ENCODE assay signal across 1 cellular context in the genomic region with DNA sequence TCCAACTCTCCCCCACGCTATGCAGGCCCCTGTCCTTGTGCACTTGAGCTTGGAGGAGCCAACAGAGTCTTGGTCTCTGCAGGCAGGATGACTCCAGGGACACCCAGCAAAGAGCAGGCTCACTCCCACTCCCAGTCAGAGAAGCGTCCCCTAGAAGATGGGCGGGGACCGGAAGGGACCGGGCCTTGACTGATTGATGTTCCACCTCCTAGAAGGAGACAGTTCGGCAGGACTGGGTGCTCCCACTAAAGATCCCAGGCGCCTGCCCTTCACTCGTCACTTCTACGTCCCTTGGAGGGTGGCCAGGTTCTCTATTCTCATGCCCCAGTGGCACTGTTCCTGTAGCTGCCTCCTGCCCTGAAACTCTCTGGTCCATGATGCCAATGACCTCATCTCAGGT.
TF ChIP-seq lines count a peak whose summit lies in the region.

No MANE protein-coding gene starts in this region.

TF ChIP-seq in WTC11, 78 proteins besides CTCF, POLR2A, EP300 and RAD21 (continued from another document):
- TF ChIP-seq, protein P1, sequence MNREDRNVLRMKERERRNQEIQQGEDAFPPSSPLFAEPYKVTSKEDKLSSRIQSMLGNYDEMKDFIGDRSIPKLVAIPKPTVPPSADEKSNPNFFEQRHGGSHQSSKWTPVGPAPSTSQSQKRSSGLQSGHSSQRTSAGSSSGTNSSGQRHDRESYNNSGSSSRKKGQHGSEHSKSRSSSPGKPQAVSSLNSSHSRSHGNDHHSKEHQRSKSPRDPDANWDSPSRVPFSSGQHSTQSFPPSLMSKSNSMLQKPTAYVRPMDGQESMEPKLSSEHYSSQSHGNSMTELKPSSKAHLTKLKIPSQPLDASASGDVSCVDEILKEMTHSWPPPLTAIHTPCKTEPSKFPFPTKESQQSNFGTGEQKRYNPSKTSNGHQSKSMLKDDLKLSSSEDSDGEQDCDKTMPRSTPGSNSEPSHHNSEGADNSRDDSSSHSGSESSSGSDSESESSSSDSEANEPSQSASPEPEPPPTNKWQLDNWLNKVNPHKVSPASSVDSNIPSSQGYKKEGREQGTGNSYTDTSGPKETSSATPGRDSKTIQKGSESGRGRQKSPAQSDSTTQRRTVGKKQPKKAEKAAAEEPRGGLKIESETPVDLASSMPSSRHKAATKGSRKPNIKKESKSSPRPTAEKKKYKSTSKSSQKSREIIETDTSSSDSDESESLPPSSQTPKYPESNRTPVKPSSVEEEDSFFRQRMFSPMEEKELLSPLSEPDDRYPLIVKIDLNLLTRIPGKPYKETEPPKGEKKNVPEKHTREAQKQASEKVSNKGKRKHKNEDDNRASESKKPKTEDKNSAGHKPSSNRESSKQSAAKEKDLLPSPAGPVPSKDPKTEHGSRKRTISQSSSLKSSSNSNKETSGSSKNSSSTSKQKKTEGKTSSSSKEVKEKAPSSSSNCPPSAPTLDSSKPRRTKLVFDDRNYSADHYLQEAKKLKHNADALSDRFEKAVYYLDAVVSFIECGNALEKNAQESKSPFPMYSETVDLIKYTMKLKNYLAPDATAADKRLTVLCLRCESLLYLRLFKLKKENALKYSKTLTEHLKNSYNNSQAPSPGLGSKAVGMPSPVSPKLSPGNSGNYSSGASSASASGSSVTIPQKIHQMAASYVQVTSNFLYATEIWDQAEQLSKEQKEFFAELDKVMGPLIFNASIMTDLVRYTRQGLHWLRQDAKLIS (CRISPR knock-in tag; IDR thresholded peaks at IDR 0.05; ENCODE audit: borderline replicate concordance): no peak
- no peak for TF ChIP-seq NFYB (CRISPR knock-in tag; conservative IDR thresholded peaks at IDR 0.05; ENCODE audit: low read depth)
- TF ChIP-seq SMAD3 (CRISPR knock-in tag; IDR thresholded peaks at IDR 0.05; ENCODE audit: borderline replicate concordance): no peak
- TF ChIP-seq, protein P2, sequence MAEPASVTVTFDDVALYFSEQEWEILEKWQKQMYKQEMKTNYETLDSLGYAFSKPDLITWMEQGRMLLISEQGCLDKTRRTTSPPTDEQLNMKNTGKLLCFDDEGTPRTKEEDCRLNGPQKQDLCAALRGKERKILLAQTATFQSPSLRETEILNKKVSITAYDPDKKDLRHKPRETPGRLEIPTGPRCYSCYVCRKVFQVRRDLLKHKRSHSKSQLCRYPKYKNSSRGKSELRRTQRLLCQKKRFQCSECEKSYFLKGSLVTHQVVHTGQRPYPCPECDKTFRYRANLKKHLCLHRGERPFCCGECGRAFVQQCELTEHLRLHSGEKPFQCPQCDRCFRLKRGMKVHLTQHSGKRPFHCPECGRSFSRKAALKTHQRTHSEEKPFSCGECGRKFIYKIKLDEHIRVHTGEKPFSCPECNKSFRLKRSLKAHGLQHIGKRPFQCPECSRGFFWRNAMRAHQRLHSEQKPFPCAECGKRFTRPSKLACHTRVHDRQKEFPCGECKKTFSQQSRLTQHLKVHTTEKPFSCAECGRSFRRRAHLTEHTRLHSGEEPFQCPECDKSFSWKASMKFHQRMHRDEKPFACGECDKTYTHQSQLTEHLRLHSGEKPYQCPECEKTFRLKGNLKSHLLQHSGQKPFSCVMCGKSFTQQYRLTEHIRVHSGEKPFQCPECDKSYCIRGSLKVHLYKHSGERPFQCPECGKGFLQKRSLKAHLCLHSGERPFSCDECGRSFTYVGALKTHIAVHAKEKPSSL (CRISPR knock-in tag; conservative IDR thresholded peaks at IDR 0.05): no peak
- no peak for TF ChIP-seq NR3C1 (CRISPR knock-in tag; conservative IDR thresholded peaks at IDR 0.05; ENCODE audit: low read depth)
- TF ChIP-seq ZNF263 (CRISPR knock-in tag; IDR thresholded peaks at IDR 0.05; ENCODE audit: low read depth): no peak
- no peak for TF ChIP-seq TCF7 (CRISPR knock-in tag; IDR thresholded peaks at IDR 0.05; ENCODE audit: low read depth)
- TF ChIP-seq, protein P3, sequence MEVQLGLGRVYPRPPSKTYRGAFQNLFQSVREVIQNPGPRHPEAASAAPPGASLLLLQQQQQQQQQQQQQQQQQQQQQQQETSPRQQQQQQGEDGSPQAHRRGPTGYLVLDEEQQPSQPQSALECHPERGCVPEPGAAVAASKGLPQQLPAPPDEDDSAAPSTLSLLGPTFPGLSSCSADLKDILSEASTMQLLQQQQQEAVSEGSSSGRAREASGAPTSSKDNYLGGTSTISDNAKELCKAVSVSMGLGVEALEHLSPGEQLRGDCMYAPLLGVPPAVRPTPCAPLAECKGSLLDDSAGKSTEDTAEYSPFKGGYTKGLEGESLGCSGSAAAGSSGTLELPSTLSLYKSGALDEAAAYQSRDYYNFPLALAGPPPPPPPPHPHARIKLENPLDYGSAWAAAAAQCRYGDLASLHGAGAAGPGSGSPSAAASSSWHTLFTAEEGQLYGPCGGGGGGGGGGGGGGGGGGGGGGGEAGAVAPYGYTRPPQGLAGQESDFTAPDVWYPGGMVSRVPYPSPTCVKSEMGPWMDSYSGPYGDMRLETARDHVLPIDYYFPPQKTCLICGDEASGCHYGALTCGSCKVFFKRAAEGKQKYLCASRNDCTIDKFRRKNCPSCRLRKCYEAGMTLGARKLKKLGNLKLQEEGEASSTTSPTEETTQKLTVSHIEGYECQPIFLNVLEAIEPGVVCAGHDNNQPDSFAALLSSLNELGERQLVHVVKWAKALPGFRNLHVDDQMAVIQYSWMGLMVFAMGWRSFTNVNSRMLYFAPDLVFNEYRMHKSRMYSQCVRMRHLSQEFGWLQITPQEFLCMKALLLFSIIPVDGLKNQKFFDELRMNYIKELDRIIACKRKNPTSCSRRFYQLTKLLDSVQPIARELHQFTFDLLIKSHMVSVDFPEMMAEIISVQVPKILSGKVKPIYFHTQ (CRISPR knock-in tag; IDR thresholded peaks at IDR 0.05): no peak
- TF ChIP-seq, protein P4, sequence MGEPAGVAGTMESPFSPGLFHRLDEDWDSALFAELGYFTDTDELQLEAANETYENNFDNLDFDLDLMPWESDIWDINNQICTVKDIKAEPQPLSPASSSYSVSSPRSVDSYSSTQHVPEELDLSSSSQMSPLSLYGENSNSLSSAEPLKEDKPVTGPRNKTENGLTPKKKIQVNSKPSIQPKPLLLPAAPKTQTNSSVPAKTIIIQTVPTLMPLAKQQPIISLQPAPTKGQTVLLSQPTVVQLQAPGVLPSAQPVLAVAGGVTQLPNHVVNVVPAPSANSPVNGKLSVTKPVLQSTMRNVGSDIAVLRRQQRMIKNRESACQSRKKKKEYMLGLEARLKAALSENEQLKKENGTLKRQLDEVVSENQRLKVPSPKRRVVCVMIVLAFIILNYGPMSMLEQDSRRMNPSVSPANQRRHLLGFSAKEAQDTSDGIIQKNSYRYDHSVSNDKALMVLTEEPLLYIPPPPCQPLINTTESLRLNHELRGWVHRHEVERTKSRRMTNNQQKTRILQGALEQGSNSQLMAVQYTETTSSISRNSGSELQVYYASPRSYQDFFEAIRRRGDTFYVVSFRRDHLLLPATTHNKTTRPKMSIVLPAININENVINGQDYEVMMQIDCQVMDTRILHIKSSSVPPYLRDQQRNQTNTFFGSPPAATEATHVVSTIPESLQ (CRISPR knock-in tag; IDR thresholded peaks at IDR 0.05): no peak
- TF ChIP-seq ELF4 (CRISPR knock-in tag; IDR thresholded peaks at IDR 0.05; ENCODE audit: low read depth): no peak
- no peak for TF ChIP-seq SP1 (CRISPR knock-in tag; conservative IDR thresholded peaks at IDR 0.05)
- TF ChIP-seq, protein P5, sequence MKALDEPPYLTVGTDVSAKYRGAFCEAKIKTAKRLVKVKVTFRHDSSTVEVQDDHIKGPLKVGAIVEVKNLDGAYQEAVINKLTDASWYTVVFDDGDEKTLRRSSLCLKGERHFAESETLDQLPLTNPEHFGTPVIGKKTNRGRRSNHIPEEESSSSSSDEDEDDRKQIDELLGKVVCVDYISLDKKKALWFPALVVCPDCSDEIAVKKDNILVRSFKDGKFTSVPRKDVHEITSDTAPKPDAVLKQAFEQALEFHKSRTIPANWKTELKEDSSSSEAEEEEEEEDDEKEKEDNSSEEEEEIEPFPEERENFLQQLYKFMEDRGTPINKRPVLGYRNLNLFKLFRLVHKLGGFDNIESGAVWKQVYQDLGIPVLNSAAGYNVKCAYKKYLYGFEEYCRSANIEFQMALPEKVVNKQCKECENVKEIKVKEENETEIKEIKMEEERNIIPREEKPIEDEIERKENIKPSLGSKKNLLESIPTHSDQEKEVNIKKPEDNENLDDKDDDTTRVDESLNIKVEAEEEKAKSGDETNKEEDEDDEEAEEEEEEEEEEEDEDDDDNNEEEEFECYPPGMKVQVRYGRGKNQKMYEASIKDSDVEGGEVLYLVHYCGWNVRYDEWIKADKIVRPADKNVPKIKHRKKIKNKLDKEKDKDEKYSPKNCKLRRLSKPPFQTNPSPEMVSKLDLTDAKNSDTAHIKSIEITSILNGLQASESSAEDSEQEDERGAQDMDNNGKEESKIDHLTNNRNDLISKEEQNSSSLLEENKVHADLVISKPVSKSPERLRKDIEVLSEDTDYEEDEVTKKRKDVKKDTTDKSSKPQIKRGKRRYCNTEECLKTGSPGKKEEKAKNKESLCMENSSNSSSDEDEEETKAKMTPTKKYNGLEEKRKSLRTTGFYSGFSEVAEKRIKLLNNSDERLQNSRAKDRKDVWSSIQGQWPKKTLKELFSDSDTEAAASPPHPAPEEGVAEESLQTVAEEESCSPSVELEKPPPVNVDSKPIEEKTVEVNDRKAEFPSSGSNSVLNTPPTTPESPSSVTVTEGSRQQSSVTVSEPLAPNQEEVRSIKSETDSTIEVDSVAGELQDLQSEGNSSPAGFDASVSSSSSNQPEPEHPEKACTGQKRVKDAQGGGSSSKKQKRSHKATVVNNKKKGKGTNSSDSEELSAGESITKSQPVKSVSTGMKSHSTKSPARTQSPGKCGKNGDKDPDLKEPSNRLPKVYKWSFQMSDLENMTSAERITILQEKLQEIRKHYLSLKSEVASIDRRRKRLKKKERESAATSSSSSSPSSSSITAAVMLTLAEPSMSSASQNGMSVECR (CRISPR knock-in tag; IDR thresholded peaks at IDR 0.05; ENCODE audit: borderline replicate concordance): no peak
- TF ChIP-seq JUN (CRISPR knock-in tag; IDR thresholded peaks at IDR 0.05): no peak
